Comparison of ENCODE assay signal across 15 cellular contexts in genomic region chr4:127829014-127829413, GRCh38. TPM values are rescaled to one million over a fixed set of nuclear protein-coding genes. Genes with fewer than 3 reads are reported as not detected.
DNase-seq lines count a peak whose midpoint lies in the region; ATAC-seq lines count a peak whose summit lies in the region.
"Had no signal": no experiment of that assay in that cellular context is flagged by ENCODE, and none has a peak within 500 bp of the region (broad histone marks: within the 10 kb centered on the region; RNA-seq: fewer than 3 reads in every experiment).

No MANE protein-coding gene starts in this region.

- no peaks in the 10 kb centered on the region for H3K9me3 ChIP-seq in CD8-positive, alpha-beta memory T cell (ENCODE audit: low read length)
- H3K9me3 ChIP-seq in CD4-positive, alpha-beta memory T cell (ENCODE audit: control insufficient read depth in 1 of 2, low read length in 2 of 2), result no peaks in the 10 kb centered on the region
- H3K9me3 ChIP-seq: prostate gland had no signal

- H3K27me3 Mint-ChIP-seq in CD8-positive, alpha-beta memory T cell, result peaks cover 2 to 10% of the 10 kb centered on the region in 2 donors
- H3K27me3 Mint-ChIP-seq in CD4-positive, alpha-beta memory T cell, result peaks cover 4 to 8% of the 10 kb centered on the region in 2 donors

- no peak overlapping the region for H3K4me3 ChIP-seq in CD8-positive, alpha-beta memory T cell (ENCODE audit: low read length)
- no peak overlapping the region for H3K4me3 ChIP-seq in CD4-positive, alpha-beta memory T cell (ENCODE audit: low read length in 2 of 2)
- H3K4me3 ChIP-seq: prostate gland had no signal

- peak; percentile 98 for ATAC-seq in GM18499 (IDR thresholded peaks at IDR 0.05; ENCODE audit: insufficient read depth, unreplicated experiment)
- peak; percentile 95 for ATAC-seq in GM19455 (IDR thresholded peaks at IDR 0.05; ENCODE audit: unreplicated experiment)
- ATAC-seq in HG02840 (IDR thresholded peaks at IDR 0.05; ENCODE audit: low FRiP score, unreplicated experiment), result peak; percentile 84
- ATAC-seq in HG03457 (IDR thresholded peaks at IDR 0.05; ENCODE audit: unreplicated experiment), result peak; percentile 77
- ATAC-seq: HCT116 had no signal

- POLR2A ChIA-PET in CD8-positive, alpha-beta memory T cell (lab: Charles Lee), result no interaction called here
- POLR2A ChIA-PET in CD4-positive, alpha-beta memory T cell (lab: Charles Lee; ENCODE audit: partially characterized antibody), result no interaction called here

- no peaks in the 10 kb centered on the region for H3K4me1 ChIP-seq in CD8-positive, alpha-beta memory T cell (ENCODE audit: insufficient read depth, low read length)
- no peaks in the 10 kb centered on the region for H3K4me1 ChIP-seq in CD4-positive, alpha-beta memory T cell (ENCODE audit: insufficient read depth, low read length)
- H3K4me1 ChIP-seq: prostate gland had no signal

- CTCF ChIA-PET in CD8-positive, alpha-beta memory T cell (lab: Charles Lee), result no interaction called here
- CTCF ChIA-PET in CD4-positive, alpha-beta memory T cell (lab: Charles Lee; ENCODE audit: partially characterized antibody), result no interaction called here

- H3K4me1 Mint-ChIP-seq in CD8-positive, alpha-beta memory T cell, result no peaks in the 10 kb centered on the region
- H3K4me1 Mint-ChIP-seq in CD4-positive, alpha-beta memory T cell, result no peaks in the 10 kb centered on the region

- DNase-seq in NCI-H524 treated with DMSO at 0.1 percent for 48 hours (lab: John Stamatoyannopoulos, UW) (no peak), GOT3 (lab: John Stamatoyannopoulos, UW) (no peak)
- no peak for DNase-seq in CD8-positive, alpha-beta memory T cell
- DNase-seq in CD4-positive, alpha-beta memory T cell, result no peak
- DNase-seq: hippocampal formation, mesendoderm, NCI-H345, SHP77 had no signal

- H3K9me3 Mint-ChIP-seq in CD8-positive, alpha-beta memory T cell, result peaks cover 0 to 2% (median 0%) of the 10 kb centered on the region in 5 donors
- peaks cover 0 to 2% (median 0%) of the 10 kb centered on the region in 8 donors for H3K9me3 Mint-ChIP-seq in CD4-positive, alpha-beta memory T cell
- H3K9me3 Mint-ChIP-seq: activated T-helper 1 cell treated with anti-CD3 and anti-CD28 coated beads, Interleukin-12 subunit alpha, Interleukin-12 subunit beta, Interleukin-2, Interleukin-4 antibody, amounts not matched to agents 30 ng/mL and 10 ng/mL and 1 ng/mL, durations not matched to agents 14 hours and 24 hours and 36 hours had no signal

- no peaks in the 10 kb centered on the region for H3K27me3 ChIP-seq in CD8-positive, alpha-beta memory T cell (ENCODE audit: insufficient read depth, low read length, poor library complexity, severe bottlenecking)
- H3K27me3 ChIP-seq in CD4-positive, alpha-beta memory T cell (ENCODE audit: insufficient read depth, low read length), result no peaks in the 10 kb centered on the region

- no peak overlapping the region for H3K27ac ChIP-seq in CD8-positive, alpha-beta memory T cell (ENCODE audit: low read depth, low read length)
- H3K27ac ChIP-seq in CD4-positive, alpha-beta memory T cell (ENCODE audit: low read depth, low read length), result no peak overlapping the region
- H3K27ac ChIP-seq: prostate gland had no signal

- H3K27ac Mint-ChIP-seq in CD8-positive, alpha-beta memory T cell, result peak overlapping the region in 1 of 8 donors; percentile 28
- H3K27ac Mint-ChIP-seq in CD4-positive, alpha-beta memory T cell, result no peak overlapping the region
- H3K27ac Mint-ChIP-seq: activated T-helper 1 cell treated with anti-CD3 and anti-CD28 coated beads, Interleukin-12 subunit alpha, Interleukin-12 subunit beta, Interleukin-2, Interleukin-4 antibody, amounts not matched to agents 30 ng/mL and 10 ng/mL and 1 ng/mL, durations not matched to agents 14 hours and 24 hours and 36 hours had no signal

- no peak overlapping the region for H3K4me3 Mint-ChIP-seq in CD8-positive, alpha-beta memory T cell
- no peak overlapping the region for H3K4me3 Mint-ChIP-seq in CD4-positive, alpha-beta memory T cell
- H3K4me3 Mint-ChIP-seq: activated T-helper 1 cell treated with anti-CD3 and anti-CD28 coated beads, Interleukin-12 subunit alpha, Interleukin-12 subunit beta, Interleukin-2, Interleukin-4 antibody, amounts not matched to agents 30 ng/mL and 10 ng/mL and 1 ng/mL, durations not matched to agents 14 hours and 24 hours and 36 hours had no signal

- intact Hi-C loops in CD4-positive, alpha-beta memory T cell (cut with micrococcal nuclease), result no loop called here

- no peaks in the 10 kb centered on the region for H3K36me3 Mint-ChIP-seq in CD8-positive, alpha-beta memory T cell
- no peaks in the 10 kb centered on the region for H3K36me3 Mint-ChIP-seq in CD4-positive, alpha-beta memory T cell

- H3K36me3 ChIP-seq in CD8-positive, alpha-beta memory T cell (ENCODE audit: insufficient read depth, low read length), result no peaks in the 10 kb centered on the region
- H3K36me3 ChIP-seq in CD4-positive, alpha-beta memory T cell (ENCODE audit: insufficient read depth, low read length), result no peaks in the 10 kb centered on the region
- H3K36me3 ChIP-seq: prostate gland had no signal

RNA-seq across cellular contexts. Expression of gene HSPA4L, which starts 46.9 kb away (rescaled TPM):
- total RNA-seq in CD8-positive, alpha-beta memory T cell, result under 1 TPM; 0.50 to 0.55 TPM
- polyA plus RNA-seq in CD8-positive, alpha-beta memory T cell, result not detected
- total RNA-seq in CD4-positive, alpha-beta memory T cell, result not detected
- polyA plus RNA-seq in CD4-positive, alpha-beta memory T cell, result not detected

RNA-seq across cellular contexts. Expression of gene PLK4, which starts 51.7 kb away (rescaled TPM):
- 10 to 100 TPM; 29.1 to 32.6 TPM for total RNA-seq in CD8-positive, alpha-beta memory T cell
- polyA plus RNA-seq in CD8-positive, alpha-beta memory T cell, result 1.8 TPM
- total RNA-seq in CD4-positive, alpha-beta memory T cell, result 1 to 10 TPM; 1.1 to 2.6 TPM
- polyA plus RNA-seq in CD4-positive, alpha-beta memory T cell, result 1 to 10 TPM in 1 of 2 donors, under 1 TPM in 1; 0.65 to 1.5 TPM

Comparison
In these comparisons a context has a peak if more than half of its experiments do, and no peak if none do; other contexts are left out.
1. RNA of gene PLK4, which starts 51.7 kb away (total RNA-seq): 29.1 to 32.6 TPM in CD8-positive, alpha-beta memory T cell; 1.1 to 2.6 TPM in CD4-positive, alpha-beta memory T cell; every median in the first group is over 4 times any median in the second.
2. Peak in every context shown above with its lines, with median percentiles within 50 percentile points of each other: ATAC-seq.